ENCODE assay signal across 12 cellular contexts in the genomic region with DNA sequence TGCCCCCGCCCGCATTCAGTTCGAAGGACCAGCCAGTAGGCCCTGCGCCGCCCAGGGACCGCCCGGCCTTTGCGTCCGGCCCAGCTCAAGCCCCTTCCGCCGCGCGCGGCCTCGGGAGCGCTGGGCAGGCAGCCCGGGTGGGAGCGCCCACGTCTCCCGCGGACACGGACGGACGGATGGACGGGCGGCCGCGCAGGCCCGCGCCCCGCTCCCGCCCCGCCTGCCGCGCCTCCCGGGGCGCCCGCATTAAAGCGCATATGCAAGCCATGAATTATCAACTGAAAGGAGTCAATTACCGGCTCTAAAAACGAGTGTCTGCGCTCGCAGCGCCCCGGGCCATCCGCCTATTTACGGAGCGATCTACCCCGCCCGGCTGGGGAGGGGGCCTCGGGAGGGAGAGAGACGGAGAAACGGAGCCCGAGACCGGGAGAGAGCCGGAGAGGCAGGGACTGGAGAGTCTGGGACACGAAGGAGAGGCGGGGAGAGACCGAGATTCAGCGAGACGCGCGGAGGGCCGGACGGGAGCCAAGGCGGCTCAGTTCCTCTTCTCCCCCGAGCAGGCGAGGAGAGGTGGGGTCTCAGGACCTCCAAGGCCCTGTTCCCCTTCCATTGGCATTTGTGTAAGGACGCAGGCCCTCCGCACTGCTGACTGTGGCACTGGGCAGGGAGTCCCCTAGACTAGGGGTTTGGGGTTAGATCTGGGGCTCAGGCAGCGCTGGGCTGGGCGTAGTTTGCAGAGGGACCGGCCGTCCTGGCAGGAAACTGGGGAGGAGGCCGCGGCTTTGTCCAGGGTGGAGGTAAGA. TPM values are rescaled to one million over a fixed set of nuclear protein-coding genes. Genes with fewer than 3 reads are reported as not detected.
A peak's percentile ranks its signal among the peaks of the same experiment; 100 is the strongest.
DNase-seq lines count a peak whose midpoint lies in the region; ATAC-seq, FAIRE-seq and TF ChIP-seq lines count a peak whose summit lies in the region.
"Had no signal": no experiment of that assay in that cellular context is flagged by ENCODE, and none has a peak within 500 bp of the region (broad histone marks: within the 10 kb centered on the region; RNA-seq: fewer than 3 reads in every experiment).

No MANE protein-coding gene starts in this region.

- H3K27ac ChIP-seq in coronary artery (no peak overlapping the region), right lobe of liver (no peak overlapping the region), stomach (no peak overlapping the region)

- TF ChIP-seq EP300 in stomach (IDR thresholded peaks at IDR 0.05), result no peak

- ATAC-seq in right lobe of liver (no peak), HG03354 (IDR thresholded peaks at IDR 0.05; ENCODE audit: poor library complexity, severe bottlenecking, unreplicated experiment) (no peak), GM21529 (IDR thresholded peaks at IDR 0.05; ENCODE audit: unreplicated experiment) (no peak)

- intact Hi-C loops in right lobe of liver (cut with DNase I), result loop anchor here (10.0 kb wide), 2 partner anchors 76 to 96 kb away; no protein-coding TSS in a partner anchor
- intact Hi-C loops in stomach (cut with DNase I; ENCODE audit: low total_unique reads), result no loop called here

- TF ChIP-seq CTCF in coronary artery (IDR thresholded peaks at IDR 0.05) (no peak), right lobe of liver (IDR thresholded peaks at IDR 0.05) (no peak), stomach (IDR thresholded peaks at IDR 0.05) (no peak)

- WGBS in right lobe of liver (ENCODE audit: insufficient coverage, low coverage, low lambda C conversion rate, missing lambda C conversion rate), result 8% methylated on average over 52 of the region's 76 CpGs
- WGBS in stomach, 5 donors, result 2 to 12% (median 4%) methylated on average over 11 to 76 of the region's 76 CpGs

- FAIRE-seq in HTR-8/SVneo (lab: Jason Lieb, UNC), result no peak

- TF ChIP-seq POLR2A in right lobe of liver (IDR thresholded peaks at IDR 0.05) (no peak), stomach (IDR thresholded peaks at IDR 0.05) (no peak)

- no peaks in the 10 kb centered on the region for H3K36me3 ChIP-seq in right lobe of liver
- no peaks in the 10 kb centered on the region for H3K36me3 ChIP-seq in stomach

- no peaks in the 10 kb centered on the region for H3K9me3 ChIP-seq in right lobe of liver
- H3K9me3 ChIP-seq in stomach, result no peaks in the 10 kb centered on the region

- peak overlapping the region; percentile 68 for H3K4me3 ChIP-seq in coronary artery
- peak overlapping the region in 2 of 3 donors; percentile 7 to 29 for H3K4me3 ChIP-seq in right lobe of liver
- peak overlapping the region; percentile 31 to 46 (median 38) for H3K4me3 ChIP-seq in stomach

- DNase-seq in NCI-H2081 (lab: John Stamatoyannopoulos, UW) (peak; percentile 51 to 63), NCI-H2081 treated with DMSO at 0.1 percent for 48 hours (lab: John Stamatoyannopoulos, UW) (no peak), coronary artery (ENCODE audit: low spot score) (no peak), right lobe of liver (no peak), stomach (no peak), HTR-8/SVneo (ENCODE audit: insufficient read length, low spot score) (no peak)
- DNase-seq: ACHN; activated CD4-positive, alpha-beta T cell treated with anti-CD3 and anti-CD28 coated beads, Interleukin-2, amount 50 U/mL, for 1 hour; caudate nucleus had no signal

- H3K27me3 ChIP-seq in right lobe of liver, result peaks cover 0 to 6% of the 10 kb centered on the region in 2 donors
- H3K27me3 ChIP-seq in stomach, result peaks cover 9 to 81% (median 34%) of the 10 kb centered on the region in 3 donors

- H3K4me1 ChIP-seq in right lobe of liver, result no peaks in the 10 kb centered on the region
- peaks cover 9 to 15% (median 13%) of the 10 kb centered on the region in 4 donors for H3K4me1 ChIP-seq in stomach

RNA-seq across cellular contexts. Expression of gene DMBX1, which starts 41.3 kb away (rescaled TPM):
- total RNA-seq in right lobe of liver, result not detected
- total RNA-seq in stomach, result not detected
- polyA plus RNA-seq in stomach, result not detected
- total RNA-seq: liver had no signal
- polyA plus RNA-seq: liver had no signal

RNA-seq across cellular contexts. Expression of gene FAAH, which starts 54.2 kb away (rescaled TPM):
- total RNA-seq in right lobe of liver (10 to 100 TPM; 26.6 to 48.7 (median 33.5) TPM), stomach (100 to 1,000 TPM in 2 of 5 donors, 10 to 100 TPM in 3; 25.3 to 419 (median 52.9) TPM)
- 10 to 100 TPM; 42.8 to 45.3 (median 45.0) TPM for polyA plus RNA-seq in stomach

Comparison
In these comparisons a context has a peak if more than half of its experiments do, and no peak if none do; other contexts are left out.
1. DNase-seq: peak in NCI-H2081 (2 of 2); none in NCI-H2081 treated with DMSO at 0.1 percent for 48 hours (single experiment), coronary artery (single experiment), right lobe of liver (0 of 3), stomach (single experiment) and HTR-8/SVneo (single experiment).
2. H3K4me3 ChIP-seq: peak in every context shown above with its lines; median percentile 68 in coronary artery; 38 in stomach; 18 in right lobe of liver.